Comparison of ENCODE assay signal across 1 cellular context in genomic region chr4:57081651-57082349, GRCh38.
TF ChIP-seq lines count a peak whose summit lies in the region.

No MANE protein-coding gene starts in this region.

TF ChIP-seq in HCT116, 20 proteins besides CTCF, POLR2A, EP300 and RAD21 (continued from another document):
- no peak for TF ChIP-seq REST (IDR thresholded peaks at IDR 0.05; ENCODE audit: low read depth)
